18 cellular contexts compared by ENCODE assay signal in genomic region chr11:124891390-124891861, GRCh38. TPM values are rescaled to one million over a fixed set of nuclear protein-coding genes. Genes with fewer than 3 reads are reported as not detected.
A peak's percentile ranks its signal among the peaks of the same experiment; 100 is the strongest.
DNase-seq lines count a peak whose midpoint lies in the region; ATAC-seq and TF ChIP-seq lines count a peak whose summit lies in the region.
"Had no signal": no experiment of that assay in that cellular context is flagged by ENCODE, and none has a peak within 500 bp of the region (broad histone marks: within the 10 kb centered on the region; RNA-seq: fewer than 3 reads in every experiment).

No MANE protein-coding gene starts in this region.

- DNase-seq in Right ventricle myocardium inferior (ENCODE audit: missing footprints) (peak; percentile 65), cardiac septum (ENCODE audit: low spot score) (no peak), fibroblast of the aortic adventitia (ENCODE audit: low read depth) (no peak), mesenteric fat pad (ENCODE audit: low spot score) (peak; percentile 88), aorta (no peak), T-helper 2 cell (no peak), NCI-H226 (no peak), hippocampal formation (lab: John Stamatoyannopoulos, UW) (no peak)
- DNase-seq: activated naive CD4-positive, alpha-beta T cell treated with Interleukin-2 at 50 U/mL for 16 hours; NCI-H1417; NCI-H345; stomach had no signal

- H3K4me3 ChIP-seq in fibroblast of the aortic adventitia (ENCODE audit: low read depth, low read length): no peak overlapping the region
- H3K4me3 ChIP-seq in aorta (ENCODE audit: low read length in 2 of 2): no peak overlapping the region
- H3K4me3 ChIP-seq: SK-N-MC, skin epidermis, stomach had no signal

- WGBS in aorta, 2 donors: 25 to 28% methylated on average over 12 of the region's 12 CpGs

- H3K27me3 ChIP-seq in aorta (ENCODE audit: control insufficient read depth in 1 of 2, insufficient read depth in 2 of 2, low read length in 1 of 2): no peaks in the 10 kb centered on the region

- peak; percentile 75 for ATAC-seq in Right ventricle myocardium inferior
- ATAC-seq in aorta (ENCODE audit: low FRiP score): peak; percentile 26

- H3K9me3 ChIP-seq in aorta (ENCODE audit: control insufficient read depth, low read length): no peaks in the 10 kb centered on the region
- H3K9me3 ChIP-seq: stomach had no signal

- H3K4me1 ChIP-seq in aorta (ENCODE audit: control insufficient read depth in 1 of 2, insufficient read depth in 2 of 2, low read length in 2 of 2): no peaks in the 10 kb centered on the region

- intact Hi-C loops in Right ventricle myocardium inferior (cut with DNase I): no loop called here
- intact Hi-C loops in cardiac septum (cut with DNase I): no loop called here
- intact Hi-C loops in aorta (cut with DNase I): no loop called here

- H3K27ac ChIP-seq in aorta (ENCODE audit: low read depth in 1 of 2, low read length in 2 of 2): no peak overlapping the region
- H3K27ac ChIP-seq: KMS-11, SK-N-MC, VCaP had no signal

- peak; percentile 6 for TF ChIP-seq CTCF in fibroblast of the aortic adventitia (IDR thresholded peaks at IDR 0.05; ENCODE audit: insufficient read depth, low read length)

- H3K36me3 ChIP-seq in aorta (ENCODE audit: control insufficient read depth in 1 of 2, insufficient read depth in 2 of 2, low read length in 1 of 2): no peaks in the 10 kb centered on the region
- H3K36me3 ChIP-seq: stomach had no signal

RNA-seq across cellular contexts. Expression of gene ROBO4, which starts 6.2 kb away (rescaled TPM):
- total RNA-seq in Right ventricle myocardium inferior (27.6 TPM), cardiac septum (15.9 TPM), fibroblast of the aortic adventitia (ENCODE audit: low replicate concordance) (1.3 and 3.3 TPM in 2 replicates), mesenteric fat pad (70.9 TPM), aorta (10 to 100 TPM; 19.7 to 41.9 TPM)
- 1 to 10 TPM; 2.4 to 2.8 TPM for polyA plus RNA-seq in aorta
- polyA plus RNA-seq: neural cell had no signal

RNA-seq across cellular contexts. Expression of gene ROBO3, which starts 26.2 kb away (rescaled TPM):
- total RNA-seq in Right ventricle myocardium inferior (4.6 TPM), cardiac septum (5.1 TPM), fibroblast of the aortic adventitia (ENCODE audit: low replicate concordance) (11.7 and 13.6 TPM in 2 replicates), mesenteric fat pad (14.8 TPM), aorta (10 to 100 TPM; 15.7 to 63.0 TPM)
- 10 to 100 TPM in 1 of 2 donors, 1 to 10 TPM in 1; 2.1 to 19.7 TPM for polyA plus RNA-seq in aorta

RNA-seq across cellular contexts. Expression of gene HEPN1, which starts 27.6 kb away (rescaled TPM):
- total RNA-seq in Right ventricle myocardium inferior (not detected), cardiac septum (not detected), fibroblast of the aortic adventitia (ENCODE audit: low replicate concordance) (not detected in 2 replicates), mesenteric fat pad (not detected), aorta (under 1 TPM in 1 of 2 donors, not detected in 1; 0.51 TPM)
- not detected for polyA plus RNA-seq in aorta
- total RNA-seq: lower leg skin, stomach had no signal
- polyA plus RNA-seq: neural cell, stomach had no signal

RNA-seq across cellular contexts. Expression of gene HEPACAM, which starts 44.4 kb away (rescaled TPM):
- total RNA-seq in Right ventricle myocardium inferior: 0.41 TPM
- 0.11 TPM for total RNA-seq in cardiac septum
- not detected in 2 replicates for total RNA-seq in fibroblast of the aortic adventitia (ENCODE audit: low replicate concordance)
- total RNA-seq in mesenteric fat pad: 33.4 TPM
- total RNA-seq in aorta: under 1 TPM; 0.10 to 0.30 TPM
- not detected for polyA plus RNA-seq in aorta
- total RNA-seq: stomach had no signal
- polyA plus RNA-seq: neural cell had no signal

Comparison
In these comparisons a context has a peak if more than half of its experiments do, and no peak if none do; other contexts are left out.
1. DNase-seq: peak in Right ventricle myocardium inferior (single experiment) and mesenteric fat pad (single experiment); none in cardiac septum (single experiment), fibroblast of the aortic adventitia (single experiment), aorta (0 of 2), T-helper 2 cell (0 of 5), NCI-H226 (single experiment) and hippocampal formation (0 of 2).